In genomic region chr2:10372862-10373240, GRCh38 we compare ENCODE assay signal across 12 cellular contexts.
A peak's percentile ranks its signal among the peaks of the same experiment; 100 is the strongest.
DNase-seq lines count a peak whose midpoint lies in the region; ATAC-seq and TF ChIP-seq lines count a peak whose summit lies in the region.
"Had no signal": no experiment of that assay in that cellular context is flagged by ENCODE, and none has a peak within 500 bp of the region (broad histone marks: within the 10 kb centered on the region; RNA-seq: fewer than 3 reads in every experiment).

No MANE protein-coding gene starts in this region.

- peak overlapping the region in 5 of 7 donors; percentile 29 to 67 (median 54) for H3K27ac Mint-ChIP-seq in CD4-positive, alpha-beta memory T cell
- peak overlapping the region; percentile 68 for H3K27ac Mint-ChIP-seq in memory B cell
- H3K27ac Mint-ChIP-seq in stimulated activated memory B cell treated with anti-CD40 and anti-IgM and Interleukin-4, amounts not matched to agents 10 μg/mL and 1 μg/mL and 100 μg/mL, for 72 hours = peak overlapping the region; percentile 89
- H3K27ac Mint-ChIP-seq in activated CD4-positive, alpha-beta memory T cell treated with anti-CD3 and anti-CD28 coated beads for 36 hours = no peak overlapping the region

- DNase-seq in CD4-positive, alpha-beta memory T cell = no peak
- DNase-seq in Panc1 (ENCODE audit: low read depth, low spot score) = no peak
- DNase-seq in memory B cell (ENCODE audit: low spot score in 2 of 2) = no peak
- no peak for DNase-seq in activated CD4-positive, alpha-beta memory T cell treated with anti-CD3 and anti-CD28 coated beads for 36 hours
- no peak for DNase-seq in effector memory CD4-positive, alpha-beta T cell
- DNase-seq: Caco-2, HCEC 1CT, NCI-H1048, NCI-H1694 had no signal

- intact Hi-C loops in CD4-positive, alpha-beta memory T cell (cut with micrococcal nuclease) = no loop called here
- intact Hi-C loops in Panc1 (cut with micrococcal nuclease; ENCODE audit: unreplicated experiment) = no loop called here
- intact Hi-C loops in activated CD4-positive, alpha-beta memory T cell treated with anti-CD3 and anti-CD28 coated beads for 36 hours (cut with micrococcal nuclease) = no loop called here

- H3K27me3 Mint-ChIP-seq in CD4-positive, alpha-beta memory T cell = no peaks in the 10 kb centered on the region
- H3K27me3 Mint-ChIP-seq in memory B cell = no peaks in the 10 kb centered on the region
- no peaks in the 10 kb centered on the region for H3K27me3 Mint-ChIP-seq in stimulated activated memory B cell treated with anti-CD40 and anti-IgM and Interleukin-4, amounts not matched to agents 10 μg/mL and 1 μg/mL and 100 μg/mL, for 72 hours
- no peaks in the 10 kb centered on the region for H3K27me3 Mint-ChIP-seq in activated CD4-positive, alpha-beta memory T cell treated with anti-CD3 and anti-CD28 coated beads for 36 hours

- POLR2A ChIA-PET in CD4-positive, alpha-beta memory T cell (lab: Charles Lee; ENCODE audit: partially characterized antibody) = no interaction called here
- POLR2A ChIA-PET in Panc1 (lab: Charles Lee) = no interaction called here
- POLR2A ChIA-PET in activated CD4-positive, alpha-beta memory T cell treated with anti-CD3 and anti-CD28 coated beads for 36 hours (lab: Charles Lee) = no interaction called here

- H3K4me1 ChIP-seq in CD4-positive, alpha-beta memory T cell (ENCODE audit: insufficient read depth, low read length) = peaks cover 57% of the 10 kb centered on the region
- H3K4me1 ChIP-seq in Panc1 (ENCODE audit: control insufficient read depth, insufficient read depth, low read length) = peaks cover 63% of the 10 kb centered on the region
- peaks cover 9% of the 10 kb centered on the region for H3K4me1 ChIP-seq in effector memory CD4-positive, alpha-beta T cell (ENCODE audit: control insufficient read depth, insufficient read depth, low read length, poor library complexity, severe bottlenecking)

- H3K4me1 Mint-ChIP-seq in CD4-positive, alpha-beta memory T cell = peaks cover 27 to 81% (median 55%) of the 10 kb centered on the region in 4 donors
- H3K4me1 Mint-ChIP-seq in memory B cell = peaks cover 46% of the 10 kb centered on the region
- peaks cover 87% of the 10 kb centered on the region for H3K4me1 Mint-ChIP-seq in stimulated activated memory B cell treated with anti-CD40 and anti-IgM and Interleukin-4, amounts not matched to agents 10 μg/mL and 1 μg/mL and 100 μg/mL, for 72 hours
- H3K4me1 Mint-ChIP-seq in activated CD4-positive, alpha-beta memory T cell treated with anti-CD3 and anti-CD28 coated beads for 36 hours (ENCODE audit: low read depth) = peaks cover 58% of the 10 kb centered on the region

- H3K4me3 Mint-ChIP-seq in CD4-positive, alpha-beta memory T cell = no peak overlapping the region
- no peak overlapping the region for H3K4me3 Mint-ChIP-seq in memory B cell
- H3K4me3 Mint-ChIP-seq in stimulated activated memory B cell treated with anti-CD40 and anti-IgM and Interleukin-4, amounts not matched to agents 10 μg/mL and 1 μg/mL and 100 μg/mL, for 72 hours = no peak overlapping the region
- no peak overlapping the region for H3K4me3 Mint-ChIP-seq in activated CD4-positive, alpha-beta memory T cell treated with anti-CD3 and anti-CD28 coated beads for 36 hours

- H3K36me3 Mint-ChIP-seq in CD4-positive, alpha-beta memory T cell = peaks cover 3 to 13% of the 10 kb centered on the region in 2 donors
- peaks cover 3% of the 10 kb centered on the region for H3K36me3 Mint-ChIP-seq in memory B cell
- no peaks in the 10 kb centered on the region for H3K36me3 Mint-ChIP-seq in stimulated activated memory B cell treated with anti-CD40 and anti-IgM and Interleukin-4, amounts not matched to agents 10 μg/mL and 1 μg/mL and 100 μg/mL, for 72 hours
- H3K36me3 Mint-ChIP-seq in activated CD4-positive, alpha-beta memory T cell treated with anti-CD3 and anti-CD28 coated beads for 36 hours = no peaks in the 10 kb centered on the region

- H3K9me3 Mint-ChIP-seq in CD4-positive, alpha-beta memory T cell = no peaks in the 10 kb centered on the region
- no peaks in the 10 kb centered on the region for H3K9me3 Mint-ChIP-seq in memory B cell
- no peaks in the 10 kb centered on the region for H3K9me3 Mint-ChIP-seq in stimulated activated memory B cell treated with anti-CD40 and anti-IgM and Interleukin-4, amounts not matched to agents 10 μg/mL and 1 μg/mL and 100 μg/mL, for 72 hours
- H3K9me3 Mint-ChIP-seq in activated CD4-positive, alpha-beta memory T cell treated with anti-CD3 and anti-CD28 coated beads for 36 hours = no peaks in the 10 kb centered on the region

- BruUV-seq in Panc1 (replicated peaks; lab: Mats Ljungman, UMichigan) = no TSS peak

- no peaks in the 10 kb centered on the region for H3K36me3 ChIP-seq in CD4-positive, alpha-beta memory T cell (ENCODE audit: insufficient read depth, low read length)
- no peaks in the 10 kb centered on the region for H3K36me3 ChIP-seq in Panc1 (ENCODE audit: control insufficient read depth, insufficient read depth, low read length)
- H3K36me3 ChIP-seq in effector memory CD4-positive, alpha-beta T cell (ENCODE audit: control insufficient read depth, insufficient read depth, low read length) = peaks cover 7% of the 10 kb centered on the region

- CTCF ChIA-PET in CD4-positive, alpha-beta memory T cell (lab: Charles Lee; ENCODE audit: partially characterized antibody) = no interaction called here
- CTCF ChIA-PET in Panc1 (lab: Charles Lee) = interaction anchor here (1.0 kb wide), 1 partner anchor 36 kb away, joined by 3 read pairs; no protein-coding TSS in a partner anchor
- CTCF ChIA-PET in activated CD4-positive, alpha-beta memory T cell treated with anti-CD3 and anti-CD28 coated beads for 36 hours (lab: Charles Lee) = no interaction called here

- H3K9me3 ChIP-seq in CD4-positive, alpha-beta memory T cell (ENCODE audit: control insufficient read depth in 1 of 2, low read length in 2 of 2) = no peaks in the 10 kb centered on the region
- H3K9me3 ChIP-seq in Panc1 (ENCODE audit: control insufficient read depth, insufficient read depth, low read depth, low read length) = no peaks in the 10 kb centered on the region
- no peaks in the 10 kb centered on the region for H3K9me3 ChIP-seq in effector memory CD4-positive, alpha-beta T cell (ENCODE audit: control insufficient read depth, low read length)
- H3K9me3 ChIP-seq: Caco-2 had no signal

- no peak overlapping the region for H3K27ac ChIP-seq in CD4-positive, alpha-beta memory T cell (ENCODE audit: low read depth, low read length)
- H3K27ac ChIP-seq in Panc1 (ENCODE audit: low read length) = peak overlapping the region; percentile 54; the same call in 1 of the 2 replicates
- no peak overlapping the region for H3K27ac ChIP-seq in effector memory CD4-positive, alpha-beta T cell (ENCODE audit: insufficient read depth, low read length, poor library complexity, severe bottlenecking)

- no peaks in the 10 kb centered on the region for H3K27me3 ChIP-seq in CD4-positive, alpha-beta memory T cell (ENCODE audit: insufficient read depth, low read length)
- no peaks in the 10 kb centered on the region for H3K27me3 ChIP-seq in Panc1 (ENCODE audit: control insufficient read depth, insufficient read depth, low read length)
- H3K27me3 ChIP-seq in effector memory CD4-positive, alpha-beta T cell (replicated peaks; ENCODE audit: control insufficient read depth, insufficient read depth, low read length, poor library complexity, severe bottlenecking) = no peaks in the 10 kb centered on the region

- ATAC-seq in Panc1 = no peak
- ATAC-seq in memory B cell (ENCODE audit: low read depth) = no peak
- no peak for ATAC-seq in stimulated activated memory B cell treated with anti-CD40 and anti-IgM and Interleukin-4, amounts not matched to agents 10 μg/mL and 1 μg/mL and 100 μg/mL, for 72 hours
- ATAC-seq in GM19035 (IDR thresholded peaks at IDR 0.05; ENCODE audit: unreplicated experiment) = no peak
- ATAC-seq: K562 had no signal

- H3K4me3 ChIP-seq in CD4-positive, alpha-beta memory T cell (ENCODE audit: low read length in 2 of 2) = no peak overlapping the region
- no peak overlapping the region for H3K4me3 ChIP-seq in Panc1 (ENCODE audit: low read depth in 2 of 2, low read length in 2 of 2)
- H3K4me3 ChIP-seq in effector memory CD4-positive, alpha-beta T cell (ENCODE audit: insufficient read depth, low read depth, low read length, poor library complexity, severe bottlenecking) = no peak overlapping the region
- H3K4me3 ChIP-seq: K562 had no signal

- in situ Hi-C loops in Panc1 (cut with HindIII; ENCODE audit: low pct_unique_long_range_greater_than_20kb, low sequenced_read_pairs) = no loop called here

- TF ChIP-seq CTCF in Panc1 (IDR thresholded peaks at IDR 0.05) = no peak
